In genomic region chr9:123349691-123350480, GRCh38 we compare ENCODE assay signal across 8 cellular contexts. TPM values are rescaled to one million over a fixed set of nuclear protein-coding genes. Genes with fewer than 3 reads are reported as not detected.
DNase-seq lines count a peak whose midpoint lies in the region; ATAC-seq, FAIRE-seq and TF ChIP-seq lines count a peak whose summit lies in the region.

No MANE protein-coding gene starts in this region.

- peaks cover 0 to 2% (median 0%) of the 10 kb centered on the region in 8 donors for H3K9me3 Mint-ChIP-seq in CD4-positive, alpha-beta memory T cell
- no peaks in the 10 kb centered on the region for H3K9me3 Mint-ChIP-seq in activated naive CD8-positive, alpha-beta T cell treated with anti-CD3 and anti-CD28 coated beads, Interleukin-2, amount 10 ng/mL, durations not matched to agents 7 days and 5 days

- no peaks in the 10 kb centered on the region for H3K36me3 Mint-ChIP-seq in CD4-positive, alpha-beta memory T cell
- no peaks in the 10 kb centered on the region for H3K36me3 Mint-ChIP-seq in activated naive CD8-positive, alpha-beta T cell treated with anti-CD3 and anti-CD28 coated beads, Interleukin-2, amount 10 ng/mL, durations not matched to agents 7 days and 5 days

- POLR2A ChIA-PET in CD4-positive, alpha-beta memory T cell (lab: Charles Lee; ENCODE audit: partially characterized antibody) = interaction anchor here (0.9 to 1.5 kb wide), 3 partner anchors 11 to 81 kb away, joined by 3 to 4 read pairs (median 4); no protein-coding TSS in a partner anchor
- POLR2A ChIA-PET in activated naive CD8-positive, alpha-beta T cell treated with anti-CD3 and anti-CD28 coated beads, Interleukin-2, amount 10 ng/mL, durations not matched to agents 7 days and 5 days (lab: Charles Lee) = interaction anchor here (0.9 to 2.2 kb wide), 2 partner anchors 10 to 27 kb away, joined by 4 to 7 read pairs; no protein-coding TSS in a partner anchor

- no peak overlapping the region for H3K4me3 ChIP-seq in CD4-positive, alpha-beta memory T cell (ENCODE audit: low read length in 2 of 2)
- H3K4me3 ChIP-seq in MM.1S (ENCODE audit: low read length) = no peak overlapping the region
- H3K4me3 ChIP-seq in SU-DHL-6 (ENCODE audit: insufficient read depth, low read length, poor library complexity, severe bottlenecking) = no peak overlapping the region
- no peak overlapping the region for H3K4me3 ChIP-seq in right atrium auricular region
- no peak overlapping the region for H3K4me3 ChIP-seq in small intestine (ENCODE audit: low read depth in 1 of 2, low read length in 2 of 2)

- no peaks in the 10 kb centered on the region for H3K36me3 ChIP-seq in CD4-positive, alpha-beta memory T cell (ENCODE audit: insufficient read depth, low read length)
- H3K36me3 ChIP-seq in MM.1S (replicated peaks; ENCODE audit: insufficient read depth, low read length) (no peaks in the 10 kb centered on the region), SU-DHL-6 (ENCODE audit: low read length) (no peaks in the 10 kb centered on the region), right atrium auricular region (no peaks in the 10 kb centered on the region), small intestine (ENCODE audit: control insufficient read depth in 2 of 2, insufficient read depth in 2 of 2, low read length in 2 of 2) (no peaks in the 10 kb centered on the region)

- DNase-seq in CD4-positive, alpha-beta memory T cell = peak; percentile 54 to 72 (median 61)
- DNase-seq in MM.1S (peak; percentile 56), right atrium auricular region (ENCODE audit: low spot score) (no peak), small intestine (peak; percentile 62)
- DNase-seq in activated naive CD8-positive, alpha-beta T cell treated with anti-CD3 and anti-CD28 coated beads, Interleukin-2, amount 10 ng/mL, durations not matched to agents 7 days and 5 days = peak; percentile 60

- H3K27me3 Mint-ChIP-seq in CD4-positive, alpha-beta memory T cell = peaks cover 6 to 11% of the 10 kb centered on the region in 2 donors
- H3K27me3 Mint-ChIP-seq in activated naive CD8-positive, alpha-beta T cell treated with anti-CD3 and anti-CD28 coated beads, Interleukin-2, amount 10 ng/mL, durations not matched to agents 7 days and 5 days = peaks cover 7% of the 10 kb centered on the region

- no peak overlapping the region for H3K4me3 Mint-ChIP-seq in CD4-positive, alpha-beta memory T cell
- H3K4me3 Mint-ChIP-seq in activated naive CD8-positive, alpha-beta T cell treated with anti-CD3 and anti-CD28 coated beads, Interleukin-2, amount 10 ng/mL, durations not matched to agents 7 days and 5 days = no peak overlapping the region

- H3K79me2 ChIP-seq in MM.1S (ENCODE audit: low read length) (no peaks in the 10 kb centered on the region), SU-DHL-6 (ENCODE audit: insufficient read depth, low read length) (no peaks in the 10 kb centered on the region)

- H3K9me2 ChIP-seq in MM.1S (replicated peaks; ENCODE audit: insufficient read depth, low read length) (no peaks in the 10 kb centered on the region), SU-DHL-6 (replicated peaks; ENCODE audit: insufficient read depth, low read length) (no peaks in the 10 kb centered on the region)

- 12 to 24% (median 23%) methylated on average over 15 to 16 of the region's 16 CpGs for WGBS in small intestine, 3 donors

- H3K4me2 ChIP-seq in MM.1S (ENCODE audit: low read depth, low read length) = peak overlapping the region; percentile 63; the same call in 1 of the 2 replicates
- peak overlapping the region; percentile 43 for H3K4me2 ChIP-seq in SU-DHL-6 (ENCODE audit: low read depth, low read length, poor library complexity, severe bottlenecking)

- H3K27me3 ChIP-seq in CD4-positive, alpha-beta memory T cell (ENCODE audit: insufficient read depth, low read length) = no peaks in the 10 kb centered on the region
- H3K27me3 ChIP-seq in MM.1S (replicated peaks; ENCODE audit: insufficient read depth, low read length) (no peaks in the 10 kb centered on the region), SU-DHL-6 (ENCODE audit: low read length) (no peaks in the 10 kb centered on the region), right atrium auricular region (no peaks in the 10 kb centered on the region), small intestine (ENCODE audit: control insufficient read depth in 2 of 2, insufficient read depth in 2 of 2, low read length in 2 of 2) (no peaks in the 10 kb centered on the region)

- ATAC-seq in GM21390 (IDR thresholded peaks at IDR 0.05; ENCODE audit: unreplicated experiment) (peak; percentile 61), HG03457 (IDR thresholded peaks at IDR 0.05; ENCODE audit: unreplicated experiment) (no peak)
- ATAC-seq in activated naive CD8-positive, alpha-beta T cell treated with anti-CD3 and anti-CD28 coated beads, Interleukin-2, amount 10 ng/mL, durations not matched to agents 7 days and 5 days (ENCODE audit: low read depth) = peak; percentile 69

- H3F3A ChIP-seq in MM.1S (ENCODE audit: insufficient read depth, low read length) (no peaks in the 10 kb centered on the region; the same call in 1 of the 2 replicates), SU-DHL-6 (ENCODE audit: insufficient read depth) (peaks cover 35% of the 10 kb centered on the region; the same call in 1 of the 2 replicates)

- no peaks in the 10 kb centered on the region for H3K9me3 ChIP-seq in CD4-positive, alpha-beta memory T cell (ENCODE audit: control insufficient read depth in 1 of 2, low read length in 2 of 2)
- H3K9me3 ChIP-seq in MM.1S (replicated peaks; ENCODE audit: insufficient read depth, low read length) = no peaks in the 10 kb centered on the region
- no peaks in the 10 kb centered on the region for H3K9me3 ChIP-seq in SU-DHL-6 (ENCODE audit: insufficient read depth, low read length)
- no peaks in the 10 kb centered on the region for H3K9me3 ChIP-seq in right atrium auricular region
- H3K9me3 ChIP-seq in small intestine (ENCODE audit: control insufficient read depth, low read depth) = no peaks in the 10 kb centered on the region

- no peak overlapping the region for H3K27ac Mint-ChIP-seq in CD4-positive, alpha-beta memory T cell
- H3K27ac Mint-ChIP-seq in activated naive CD8-positive, alpha-beta T cell treated with anti-CD3 and anti-CD28 coated beads, Interleukin-2, amount 10 ng/mL, durations not matched to agents 7 days and 5 days = no peak overlapping the region

- TF ChIP-seq CTCF in MM.1S (IDR thresholded peaks at IDR 0.05; ENCODE audit: low read length) (peak; percentile 95), SU-DHL-6 (IDR thresholded peaks at IDR 0.05; ENCODE audit: insufficient read depth, low read length, poor library complexity, severe bottlenecking) (peak; percentile 68), right atrium auricular region (IDR thresholded peaks at IDR 0.05) (peak; percentile 94 to 96)

- no peaks in the 10 kb centered on the region for H3K4me1 ChIP-seq in CD4-positive, alpha-beta memory T cell (ENCODE audit: insufficient read depth, low read length)
- H3K4me1 ChIP-seq in MM.1S (ENCODE audit: low read length) = peaks cover 9% of the 10 kb centered on the region; the same call in 1 of the 2 replicates
- H3K4me1 ChIP-seq in right atrium auricular region = peaks cover 0 to 13% of the 10 kb centered on the region in 2 donors
- H3K4me1 ChIP-seq in small intestine (ENCODE audit: control insufficient read depth in 2 of 2, insufficient read depth in 1 of 2, low read depth in 1 of 2, low read length in 1 of 2) = no peaks in the 10 kb centered on the region

- no peak overlapping the region for H3K27ac ChIP-seq in CD4-positive, alpha-beta memory T cell (ENCODE audit: low read depth, low read length)
- H3K27ac ChIP-seq in MM.1S (ENCODE audit: low read length) (no peak overlapping the region), SU-DHL-6 (ENCODE audit: low read depth, low read length) (no peak overlapping the region), right atrium auricular region (no peak overlapping the region), small intestine (ENCODE audit: low read depth in 1 of 2, low read length in 1 of 2) (no peak overlapping the region)

- intact Hi-C loops in CD4-positive, alpha-beta memory T cell (cut with micrococcal nuclease) = loop anchor here (1.0 to 10.0 kb wide), 5 partner anchors 247 to 885 kb away; no protein-coding TSS in a partner anchor

- H4K20me1 ChIP-seq in MM.1S (ENCODE audit: insufficient read depth, low read length) (no peaks in the 10 kb centered on the region), SU-DHL-6 (ENCODE audit: low read depth, low read length) (no peaks in the 10 kb centered on the region)

- no peak overlapping the region for H3K9ac ChIP-seq in MM.1S (ENCODE audit: low read length)
- H3K9ac ChIP-seq in SU-DHL-6 (ENCODE audit: low read length) = no peak overlapping the region

- peaks cover 0 to 4% (median 2%) of the 10 kb centered on the region in 4 donors for H3K4me1 Mint-ChIP-seq in CD4-positive, alpha-beta memory T cell
- H3K4me1 Mint-ChIP-seq in activated naive CD8-positive, alpha-beta T cell treated with anti-CD3 and anti-CD28 coated beads, Interleukin-2, amount 10 ng/mL, durations not matched to agents 7 days and 5 days = peaks cover 6% of the 10 kb centered on the region

- H2AFZ ChIP-seq in MM.1S (ENCODE audit: low read length) (peak overlapping the region; percentile 80), SU-DHL-6 (ENCODE audit: low read depth, low read length, severe bottlenecking) (no peak overlapping the region)

- no peak for FAIRE-seq in small intestine (lab: Jason Lieb, UNC)

- CTCF ChIA-PET in CD4-positive, alpha-beta memory T cell (lab: Charles Lee; ENCODE audit: partially characterized antibody) = interaction anchor here (0.7 to 3.9 kb wide), 37 partner anchors 10 to 1225 kb away, joined by 3 to 42 read pairs (median 4); partner anchors contain the start of gene RABGAP1

RNA-seq across cellular contexts. Expression of gene CRB2, which starts 6.1 kb away (rescaled TPM):
- not detected for total RNA-seq in CD4-positive, alpha-beta memory T cell
- not detected for polyA plus RNA-seq in CD4-positive, alpha-beta memory T cell
- not detected for total RNA-seq in activated naive CD8-positive, alpha-beta T cell treated with anti-CD3 and anti-CD28 coated beads, Interleukin-2, amount 10 ng/mL, durations not matched to agents 7 days and 5 days
- total RNA-seq in right atrium auricular region = 1 to 10 TPM; 1.6 to 3.5 TPM
- under 1 TPM in 1 of 3 donors, not detected in 2; 0.06 TPM for polyA plus RNA-seq in small intestine
